In the genomic region with DNA sequence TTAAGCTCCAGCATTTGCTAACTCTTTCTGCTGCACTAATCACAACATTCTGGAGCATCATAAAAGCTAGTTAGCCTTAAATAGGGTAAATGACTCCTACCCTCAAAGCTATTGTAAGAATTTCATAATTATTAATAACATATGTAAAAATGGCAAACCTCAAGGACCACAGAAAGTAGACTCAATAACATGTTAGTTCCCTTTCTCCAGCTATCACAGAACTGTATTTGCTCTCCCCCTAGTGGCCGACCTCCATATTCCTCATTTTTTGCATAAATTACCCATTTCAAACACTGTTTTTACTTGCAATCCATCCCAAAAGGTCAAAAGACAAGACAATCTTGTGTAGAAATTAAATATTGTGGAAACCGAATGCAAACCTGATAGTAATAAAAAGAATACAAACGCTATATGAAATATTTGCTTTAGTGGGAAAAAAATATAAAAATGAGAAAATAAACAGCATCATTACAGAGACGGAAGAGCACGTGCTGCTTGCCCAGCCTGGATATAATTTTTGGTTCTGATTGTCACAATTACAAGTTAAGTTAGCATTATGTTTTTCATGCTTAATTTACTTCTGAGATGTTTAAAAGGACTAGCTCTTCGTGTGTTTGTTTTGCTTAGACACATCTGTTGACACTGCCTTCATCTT, we compare ENCODE assay signal across 8 cellular contexts.
A peak's percentile ranks its signal among the peaks of the same experiment; 100 is the strongest.
DNase-seq lines count a peak whose midpoint lies in the region; ATAC-seq and TF ChIP-seq lines count a peak whose summit lies in the region.

No MANE protein-coding gene starts in this region.

- H2AFZ ChIP-seq in GM23338: no peak overlapping the region
- no peak overlapping the region for H2AFZ ChIP-seq in trophoblast cell (ENCODE audit: insufficient read depth, low read length, poor library complexity)

- H3K4me3 ChIP-seq in heart left ventricle (no peak overlapping the region), GM23338 (no peak overlapping the region), Peyer's patch (no peak overlapping the region), epithelial cell of esophagus (ENCODE audit: low read length) (no peak overlapping the region), trophoblast cell (ENCODE audit: low read depth, low read length) (no peak overlapping the region)
- H3K4me3 ChIP-seq in CD4-positive, alpha-beta memory T cell (ENCODE audit: low read length in 2 of 2): no peak overlapping the region

- H3F3A ChIP-seq in GM23338 (replicated peaks; ENCODE audit: low read depth): no peaks in the 10 kb centered on the region

- CTCF ChIA-PET in CD4-positive, alpha-beta memory T cell (lab: Charles Lee; ENCODE audit: partially characterized antibody): no interaction called here

- ATAC-seq in heart left ventricle: no peak
- peak; percentile 36; the same call in 2 of the 3 replicates for ATAC-seq in GM23338

- H3K36me3 Mint-ChIP-seq in GM23338 (ENCODE audit: low read depth): no peaks in the 10 kb centered on the region
- no peaks in the 10 kb centered on the region for H3K36me3 Mint-ChIP-seq in CD4-positive, alpha-beta memory T cell

- H3K18ac ChIP-seq in trophoblast cell (ENCODE audit: low read length): no peak overlapping the region

- H3K79me1 ChIP-seq in trophoblast cell (ENCODE audit: low read length): no peaks in the 10 kb centered on the region

- no peaks in the 10 kb centered on the region for H3K4me1 ChIP-seq in heart left ventricle
- no peaks in the 10 kb centered on the region for H3K4me1 ChIP-seq in GM23338 (ENCODE audit: insufficient read depth)
- no peaks in the 10 kb centered on the region for H3K4me1 ChIP-seq in Peyer's patch
- no peaks in the 10 kb centered on the region for H3K4me1 ChIP-seq in trophoblast cell (ENCODE audit: control insufficient read depth in 1 of 2, insufficient read depth in 2 of 2, low read length in 2 of 2)
- no peaks in the 10 kb centered on the region for H3K4me1 ChIP-seq in CD4-positive, alpha-beta memory T cell (ENCODE audit: insufficient read depth, low read length)

- no peak overlapping the region for H4K91ac ChIP-seq in trophoblast cell (ENCODE audit: low read depth, low read length)

- no peaks in the 10 kb centered on the region for H3K27me3 ChIP-seq in heart left ventricle
- no peaks in the 10 kb centered on the region for H3K27me3 ChIP-seq in GM23338 (ENCODE audit: insufficient read depth)
- H3K27me3 ChIP-seq in Peyer's patch: no peaks in the 10 kb centered on the region
- H3K27me3 ChIP-seq in trophoblast cell (ENCODE audit: insufficient read depth, low read length): no peaks in the 10 kb centered on the region
- H3K27me3 ChIP-seq in CD4-positive, alpha-beta memory T cell (ENCODE audit: insufficient read depth, low read length): no peaks in the 10 kb centered on the region

- no peaks in the 10 kb centered on the region for H3K9me3 ChIP-seq in heart left ventricle
- no peaks in the 10 kb centered on the region for H3K9me3 ChIP-seq in Peyer's patch
- no peaks in the 10 kb centered on the region for H3K9me3 ChIP-seq in trophoblast cell (ENCODE audit: insufficient read depth, low read depth, low read length)
- H3K9me3 ChIP-seq in CD4-positive, alpha-beta memory T cell (ENCODE audit: control insufficient read depth in 1 of 2, low read length in 2 of 2): no peaks in the 10 kb centered on the region

- TF ChIP-seq POLR2A in heart left ventricle (IDR thresholded peaks at IDR 0.05) (no peak), Peyer's patch (IDR thresholded peaks at IDR 0.05) (no peak)

- H3K79me2 ChIP-seq in GM23338 (replicated peaks; ENCODE audit: insufficient read depth) (no peaks in the 10 kb centered on the region), trophoblast cell (ENCODE audit: control insufficient read depth, insufficient read depth, low read length, poor library complexity) (no peaks in the 10 kb centered on the region)

- no peaks in the 10 kb centered on the region for H3K36me3 ChIP-seq in heart left ventricle
- H3K36me3 ChIP-seq in GM23338 (ENCODE audit: insufficient read depth): no peaks in the 10 kb centered on the region
- no peaks in the 10 kb centered on the region for H3K36me3 ChIP-seq in Peyer's patch
- H3K36me3 ChIP-seq in trophoblast cell (ENCODE audit: control insufficient read depth in 1 of 2, insufficient read depth in 2 of 2, low read length in 2 of 2): no peaks in the 10 kb centered on the region
- no peaks in the 10 kb centered on the region for H3K36me3 ChIP-seq in CD4-positive, alpha-beta memory T cell (ENCODE audit: insufficient read depth, low read length)

- H4K12ac ChIP-seq in trophoblast cell (ENCODE audit: low read depth, low read length): no peak overlapping the region

- DNase-seq in heart left ventricle: no peak
- no peak for DNase-seq in cardiac septum (ENCODE audit: low spot score)
- peak; percentile 72 for DNase-seq in GM23338 (ENCODE audit: low spot score)
- peak; percentile 70 for DNase-seq in KBM-7
- no peak for DNase-seq in Peyer's patch
- DNase-seq in epithelial cell of esophagus (ENCODE audit: low read depth): peak; percentile 53
- peak; percentile 27 to 71 for DNase-seq in trophoblast cell
- no peak for DNase-seq in CD4-positive, alpha-beta memory T cell

- 36 to 39% (median 37%) methylated on average over 6 of the region's 6 CpGs for whole genome bisulfite sequencing in heart left ventricle, 4 donors
- no CpG with 5 or more reads among the region's 6 CpGs for WGBS in trophoblast cell (ENCODE audit: extremely low coverage, insufficient coverage, insufficient read length)

- H2BK5ac ChIP-seq in trophoblast cell (ENCODE audit: low read depth, low read length, poor library complexity): no peak overlapping the region

- H3K4me1 Mint-ChIP-seq in GM23338: no peaks in the 10 kb centered on the region
- H3K4me1 Mint-ChIP-seq in CD4-positive, alpha-beta memory T cell: no peaks in the 10 kb centered on the region

- H3K23ac ChIP-seq in trophoblast cell (ENCODE audit: low read length): no peak overlapping the region

- H3K4me3 Mint-ChIP-seq in GM23338: no peak overlapping the region
- no peak overlapping the region for H3K4me3 Mint-ChIP-seq in CD4-positive, alpha-beta memory T cell

- no peaks in the 10 kb centered on the region for H3K9me3 Mint-ChIP-seq in GM23338
- peaks cover 0 to 11% (median 2%) of the 10 kb centered on the region in 8 donors for H3K9me3 Mint-ChIP-seq in CD4-positive, alpha-beta memory T cell

- POLR2A ChIA-PET in CD4-positive, alpha-beta memory T cell (lab: Charles Lee; ENCODE audit: partially characterized antibody): no interaction called here

- H3K9me2 ChIP-seq in GM23338 (ENCODE audit: insufficient read depth): no peaks in the 10 kb centered on the region

- no peak overlapping the region for H4K8ac ChIP-seq in trophoblast cell (ENCODE audit: low read depth, low read length)

- TF ChIP-seq CTCF in heart left ventricle (IDR thresholded peaks at IDR 0.05) (peak; percentile 35 to 64 (median 54)), GM23338 (conservative IDR thresholded peaks at IDR 0.05; ENCODE audit: low read depth in 2 of 2) (peak; percentile 78 to 91), Peyer's patch (IDR thresholded peaks at IDR 0.05) (peak in 5 of 6 experiments; percentile 20 to 46 (median 29)), epithelial cell of esophagus (IDR thresholded peaks at IDR 0.05; ENCODE audit: insufficient read depth, low read depth, low read length, missing control alignments) (peak; percentile 80)

- H3K4me2 ChIP-seq in GM23338 (no peak overlapping the region), trophoblast cell (ENCODE audit: low read length) (no peak overlapping the region)

- H3K9ac ChIP-seq in trophoblast cell (ENCODE audit: low read length): no peak overlapping the region

- intact Hi-C loops in heart left ventricle (cut with DNase I): no loop called here
- intact Hi-C loops in cardiac septum (cut with DNase I): no loop called here
- intact Hi-C loops in CD4-positive, alpha-beta memory T cell (cut with micrococcal nuclease): no loop called here

- in situ Hi-C loops in KBM-7 (cut with MboI; ENCODE audit: low pct_unique_long_range_greater_than_20kb, low sequenced_read_pairs): no loop called here

- H3K27ac ChIP-seq in heart left ventricle: no peak overlapping the region
- H3K27ac ChIP-seq in GM23338 (ENCODE audit: low read depth): no peak overlapping the region
- H3K27ac ChIP-seq in Peyer's patch: no peak overlapping the region
- no peak overlapping the region for H3K27ac ChIP-seq in trophoblast cell (ENCODE audit: low read depth, low read length)
- no peak overlapping the region for H3K27ac ChIP-seq in CD4-positive, alpha-beta memory T cell (ENCODE audit: low read depth, low read length)

- no peak overlapping the region for H2AK5ac ChIP-seq in trophoblast cell (ENCODE audit: low read length)

- H2BK120ac ChIP-seq in trophoblast cell (ENCODE audit: insufficient read depth, low read length, poor library complexity): no peak overlapping the region

- no peak overlapping the region for H2BK12ac ChIP-seq in trophoblast cell (ENCODE audit: low read length)

- H3K27ac Mint-ChIP-seq in GM23338: no peak overlapping the region
- no peak overlapping the region for H3K27ac Mint-ChIP-seq in CD4-positive, alpha-beta memory T cell

- no peak overlapping the region for H3K14ac ChIP-seq in trophoblast cell (ENCODE audit: low read length)

- peaks cover 2% of the 10 kb centered on the region for H3K27me3 Mint-ChIP-seq in GM23338 (ENCODE audit: insufficient read depth, low read depth, poor library complexity)
- no peaks in the 10 kb centered on the region for H3K27me3 Mint-ChIP-seq in CD4-positive, alpha-beta memory T cell

- H3K4ac ChIP-seq in trophoblast cell (ENCODE audit: low read depth, low read length): no peak overlapping the region

- H4K20me1 ChIP-seq in GM23338 (replicated peaks; ENCODE audit: insufficient read depth): no peaks in the 10 kb centered on the region

TF ChIP-seq in GM23338, 12 proteins besides CTCF, POLR2A, EP300 and RAD21 (continues in another document):
- TF ChIP-seq, protein P1, sequence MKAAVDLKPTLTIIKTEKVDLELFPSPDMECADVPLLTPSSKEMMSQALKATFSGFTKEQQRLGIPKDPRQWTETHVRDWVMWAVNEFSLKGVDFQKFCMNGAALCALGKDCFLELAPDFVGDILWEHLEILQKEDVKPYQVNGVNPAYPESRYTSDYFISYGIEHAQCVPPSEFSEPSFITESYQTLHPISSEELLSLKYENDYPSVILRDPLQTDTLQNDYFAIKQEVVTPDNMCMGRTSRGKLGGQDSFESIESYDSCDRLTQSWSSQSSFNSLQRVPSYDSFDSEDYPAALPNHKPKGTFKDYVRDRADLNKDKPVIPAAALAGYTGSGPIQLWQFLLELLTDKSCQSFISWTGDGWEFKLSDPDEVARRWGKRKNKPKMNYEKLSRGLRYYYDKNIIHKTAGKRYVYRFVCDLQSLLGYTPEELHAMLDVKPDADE (IDR thresholded peaks at IDR 0.05): no peak
- no peak for TF ChIP-seq ZNF114 (CRISPR knock-in tag; IDR thresholded peaks at IDR 0.05)
- TF ChIP-seq ZNF331 (CRISPR knock-in tag; IDR thresholded peaks at IDR 0.05; ENCODE audit: low read depth): no peak
- TF ChIP-seq NANOG (IDR thresholded peaks at IDR 0.05; ENCODE audit: borderline replicate concordance): no peak
- no peak for TF ChIP-seq CREB1 (CRISPR knock-in tag; IDR thresholded peaks at IDR 0.05; ENCODE audit: low read depth)
- no peak for TF ChIP-seq EZH2 (IDR thresholded peaks at IDR 0.05; ENCODE audit: low read depth, unreplicated experiment)
- TF ChIP-seq EZH2phosphoT487 (IDR thresholded peaks at IDR 0.05; ENCODE audit: unreplicated experiment): no peak
- TF ChIP-seq STAT1 (IDR thresholded peaks at IDR 0.05; ENCODE audit: unreplicated experiment): no peak

Comparison
In these comparisons a context has a peak if more than half of its experiments do, and no peak if none do; other contexts are left out.
1. DNase-seq: peak in GM23338 (single experiment), KBM-7 (single experiment), epithelial cell of esophagus (single experiment) and trophoblast cell (2 of 2); none in heart left ventricle (0 of 5), cardiac septum (single experiment), Peyer's patch (0 of 3) and CD4-positive, alpha-beta memory T cell (0 of 5).
2. CTCF ChIP-seq: peak in every context shown above with its lines; median percentile 84 in GM23338; 80 in epithelial cell of esophagus; 54 in heart left ventricle; 29 in Peyer's patch.